In genomic region chr3:187669675-187670504, GRCh38 we compare ENCODE assay signal across 1 cellular context.
TF ChIP-seq lines count a peak whose summit lies in the region.

SST (minus strand) TSS chr3:187670394; CDS start chr3:187670291, 103 bp downstream.

TF ChIP-seq in GM23338, 12 proteins besides CTCF, POLR2A, EP300 and RAD21 (continued from another document):
- TF ChIP-seq REST (IDR thresholded peaks at IDR 0.05; ENCODE audit: unreplicated experiment), result peak; percentile 91
- no peak for TF ChIP-seq ZNF462 (CRISPR knock-in tag; IDR thresholded peaks at IDR 0.05)
- no peak for TF ChIP-seq STAT1 (IDR thresholded peaks at IDR 0.05; ENCODE audit: unreplicated experiment)
- no peak for TF ChIP-seq ETS1 (IDR thresholded peaks at IDR 0.05)
- no peak for TF ChIP-seq ZNF331 (CRISPR knock-in tag; IDR thresholded peaks at IDR 0.05; ENCODE audit: low read depth)
- peak; percentile 40 for TF ChIP-seq CREB1 (CRISPR knock-in tag; IDR thresholded peaks at IDR 0.05; ENCODE audit: low read depth)
- no peak for TF ChIP-seq JUNB (IDR thresholded peaks at IDR 0.05; ENCODE audit: unreplicated experiment)
